ENCODE assay signal across 18 cellular contexts in genomic region chr10:35172574-35172973, GRCh38. TPM values are rescaled to one million over a fixed set of nuclear protein-coding genes. Genes with fewer than 3 reads are reported as not detected.
DNase-seq lines count a peak whose midpoint lies in the region; ATAC-seq, FAIRE-seq and TF ChIP-seq lines count a peak whose summit lies in the region.
"Had no signal": no experiment of that assay in that cellular context is flagged by ENCODE, and none has a peak within 500 bp of the region (broad histone marks: within the 10 kb centered on the region; RNA-seq: fewer than 3 reads in every experiment).

No MANE protein-coding gene starts in this region.

- intact Hi-C loops in endothelial cell of umbilical vein (cut with micrococcal nuclease): loop anchor here (1.0 kb wide), 2 partner anchors 23 to 45 kb away; no protein-coding TSS in a partner anchor

- peak; percentile 33 to 53 for TF ChIP-seq EP300 in tibial nerve (IDR thresholded peaks at IDR 0.05)

- H3K4me2 ChIP-seq in endothelial cell of umbilical vein (ENCODE audit: insufficient read depth, low read length): peak overlapping the region; percentile 40

- 18 to 24% methylated on average over 5 of the region's 5 CpGs for WGBS in tibial nerve, 2 donors

- no peaks in the 10 kb centered on the region for H4K20me1 ChIP-seq in endothelial cell of umbilical vein (replicated peaks; ENCODE audit: control insufficient read depth, extremely low read depth, insufficient read depth, low read length)

- FAIRE-seq in endothelial cell of umbilical vein (lab: Jason Lieb, UNC): peak; percentile 94
- FAIRE-seq: islet of Langerhans, pancreas had no signal

- DNase-seq in RPMI7951 (ENCODE audit: low read depth) (peak; percentile 33), endothelial cell of umbilical vein (ENCODE audit: low read depth, low spot score) (peak; percentile 98), myocyte (ENCODE audit: low read depth) (peak; percentile 60), tibial nerve (ENCODE audit: low spot score in 2 of 2) (no peak), NCI-H510A treated with DMSO at 0.1 percent for 48 hours (lab: John Stamatoyannopoulos, UW) (no peak), NCI-H2029 (lab: John Stamatoyannopoulos, UW) (no peak)
- DNase-seq: activated CD4-positive, CD25-positive, alpha-beta regulatory T cell treated with anti-CD3 and anti-CD28 coated beads, Interleukin-2, amount 50 U/mL, for 72 hours; activated naive CD8-positive, alpha-beta T cell treated with anti-CD3 and anti-CD28 coated beads, Interleukin-2, amount 10 ng/mL, durations not matched to agents 7 days and 5 days; EL; NCI-H1694 treated with DMSO at 0.1 percent for 48 hours; NCI-H748 treated with DMSO at 0.1 percent for 48 hours; pancreas; RPMI8226; stimulated activated CD8-positive, alpha-beta memory T cell treated with anti-CD3 and anti-CD28 coated beads, Interleukin-4, amount 100 ng/mL, for 48 hours; transverse colon had no signal

- POLR2A ChIA-PET in endothelial cell of umbilical vein (lab: Charles Lee): interaction anchor here (2.1 kb wide), 1 partner anchor 23 kb away, joined by 11 read pairs; no protein-coding TSS in a partner anchor

- peak overlapping the region; percentile 51 for H3K9ac ChIP-seq in endothelial cell of umbilical vein (replicated peaks; ENCODE audit: extremely low read depth, insufficient read depth, low read length)

- H3K4me3 ChIP-seq in endothelial cell of umbilical vein (replicated peaks in 1 of 3; ENCODE audit: insufficient read depth in 1 of 3, low read depth in 1 of 3, low read length in 3 of 3) (peak overlapping the region in 1 of 3 experiments; percentile 18), tibial nerve (no peak overlapping the region)
- H3K4me3 ChIP-seq: coronary artery, pancreas, transverse colon had no signal

- H3K9me1 ChIP-seq in endothelial cell of umbilical vein (replicated peaks; ENCODE audit: control insufficient read depth, extremely low read depth, insufficient read depth, low read length): no peaks in the 10 kb centered on the region

- H3K36me3 ChIP-seq in endothelial cell of umbilical vein (ENCODE audit: control insufficient read depth in 2 of 2, extremely low read depth in 1 of 2, insufficient read depth in 2 of 2, low read length in 2 of 2) (no peaks in the 10 kb centered on the region), tibial nerve (no peaks in the 10 kb centered on the region)
- H3K36me3 ChIP-seq: pancreas, transverse colon had no signal

- H3K27ac ChIP-seq in endothelial cell of umbilical vein (ENCODE audit: insufficient read depth, low read depth, low read length): peak overlapping the region; percentile 65
- peak overlapping the region in 2 of 4 donors; percentile 20 to 57 for H3K27ac ChIP-seq in tibial nerve
- H3K27ac ChIP-seq: coronary artery, pancreas, transverse colon had no signal

- H3K27me3 ChIP-seq in endothelial cell of umbilical vein (ENCODE audit: control insufficient read depth in 2 of 2, insufficient read depth in 2 of 2, low read length in 2 of 2): no peaks in the 10 kb centered on the region
- no peaks in the 10 kb centered on the region for H3K27me3 ChIP-seq in tibial nerve
- H3K27me3 ChIP-seq: pancreas, transverse colon had no signal

- TF ChIP-seq POLR2A in endothelial cell of umbilical vein (IDR thresholded peaks at IDR 0.05; ENCODE audit: low read depth, low read length): no peak
- no peak for TF ChIP-seq POLR2A in tibial nerve (IDR thresholded peaks at IDR 0.05)

- H3K4me1 ChIP-seq in endothelial cell of umbilical vein (ENCODE audit: control insufficient read depth, extremely low read depth, insufficient read depth, low read length): peaks cover 17% of the 10 kb centered on the region
- H3K4me1 ChIP-seq in tibial nerve: peaks cover 0 to 15% (median 0%) of the 10 kb centered on the region in 4 donors
- H3K4me1 ChIP-seq: transverse colon had no signal

- H3K9me3 ChIP-seq in endothelial cell of umbilical vein (replicated peaks; ENCODE audit: control insufficient read depth, insufficient read depth, low read length) (no peaks in the 10 kb centered on the region), tibial nerve (peaks cover 0 to 8% (median 0%) of the 10 kb centered on the region in 4 donors)
- H3K9me3 ChIP-seq: pancreas, transverse colon had no signal

- TF ChIP-seq CTCF in endothelial cell of umbilical vein (IDR thresholded peaks at IDR 0.05; ENCODE audit: extremely low read depth in 1 of 2, insufficient read depth in 1 of 2, low read depth in 1 of 2, low read length in 2 of 2): no peak
- TF ChIP-seq CTCF in tibial nerve (IDR thresholded peaks at IDR 0.05): no peak

- no TSS peak for BruUV-seq in endothelial cell of umbilical vein (replicated peaks; lab: Mats Ljungman, UMichigan)

- H3K79me2 ChIP-seq in endothelial cell of umbilical vein (ENCODE audit: control insufficient read depth, insufficient read depth, low read length): no peaks in the 10 kb centered on the region

- dilution Hi-C loops in endothelial cell of umbilical vein (cut with MboI; ENCODE audit: extremely low pct_ligation_motif_present, low sequenced_read_pairs): no loop called here

- no peak overlapping the region for H2AFZ ChIP-seq in endothelial cell of umbilical vein (ENCODE audit: low read depth, low read length)

- no peak for ATAC-seq in GM18873 (IDR thresholded peaks at IDR 0.05; ENCODE audit: low FRiP score, unreplicated experiment)
- ATAC-seq: pancreas had no signal

- CTCF ChIA-PET in endothelial cell of umbilical vein (lab: Charles Lee): interaction anchor here (0.8 to 3.7 kb wide), 14 partner anchors 8 to 391 kb away, joined by 3 to 57 read pairs (median 6); partner anchors contain the start of gene CREM

TF ChIP-seq in endothelial cell of umbilical vein, 7 proteins besides CTCF, POLR2A, EP300 and RAD21:
- TF ChIP-seq EZH2 (IDR thresholded peaks at IDR 0.05; ENCODE audit: borderline replicate concordance, low read depth, low read length, severe bottlenecking) (no peak), JUN (IDR thresholded peaks at IDR 0.05; ENCODE audit: borderline replicate concordance, insufficient read depth, insufficient read length, low read depth) (peak; percentile 85), MAX (IDR thresholded peaks at IDR 0.05; ENCODE audit: insufficient read depth, insufficient read length) (peak; percentile 94), POLR2AphosphoS5 (IDR thresholded peaks at IDR 0.05; ENCODE audit: insufficient read depth, low read depth, low read length) (peak; percentile 57), GATA2 (IDR thresholded peaks at IDR 0.05; ENCODE audit: insufficient read depth, insufficient read length, low read depth, low read length) (no peak), MYC (IDR thresholded peaks at IDR 0.05; ENCODE audit: low read depth, low read length) (peak; percentile 55), FOS (IDR thresholded peaks at IDR 0.05; ENCODE audit: borderline replicate concordance, insufficient read depth, low read length) (peak; percentile 66)

RNA-seq across cellular contexts. Expression of gene CREM, which starts 45.9 kb away (rescaled TPM):
- 46.1 and 59.7 TPM in 2 replicates for total RNA-seq in RPMI7951 (2014; rRNA removed; shearing (Covaris generic))
- total RNA-seq in endothelial cell of umbilical vein (34.8 and 35.5 TPM in 2 replicates), myocyte (75.2 and 78.4 TPM in 2 replicates), tibial nerve (10 to 100 TPM; 27.3 to 41.7 (median 36.1) TPM)
- 34.8 and 39.8 TPM in 2 replicates for polyA plus RNA-seq in endothelial cell of umbilical vein
- 50.3 and 51.7 TPM in 2 replicates for polyA plus RNA-seq in endothelial cell of umbilical vein (2011; cell fraction: cytosol; rRNA removed)
- polyA plus RNA-seq in endothelial cell of umbilical vein (2011; cell fraction: nucleus; rRNA removed): 24.0 and 28.0 TPM in 2 replicates
- 44.9 and 54.7 TPM in 2 replicates for polyA plus RNA-seq in endothelial cell of umbilical vein (2012)
- polyA minus RNA-seq in endothelial cell of umbilical vein: 25.2 and 33.7 TPM in 2 replicates
- 24.8 TPM for polyA minus RNA-seq in endothelial cell of umbilical vein (2011; cell fraction: cytosol; rRNA and poly(A)+ RNA removed)
- polyA minus RNA-seq in endothelial cell of umbilical vein (2011; cell fraction: nucleus; rRNA and poly(A)+ RNA removed): 16.0 and 21.2 TPM in 2 replicates
- polyA plus RNA-seq in myocyte (2012): 31.5 TPM

Comparison
In these comparisons a context has a peak if more than half of its experiments do, and no peak if none do; other contexts are left out.
1. DNase-seq: peak in RPMI7951 (single experiment), endothelial cell of umbilical vein (single experiment) and myocyte (single experiment); none in tibial nerve (0 of 2), NCI-H510A treated with DMSO at 0.1 percent for 48 hours (single experiment) and NCI-H2029 (single experiment).